Comparison of ENCODE assay signal across 14 cellular contexts in the genomic region with DNA sequence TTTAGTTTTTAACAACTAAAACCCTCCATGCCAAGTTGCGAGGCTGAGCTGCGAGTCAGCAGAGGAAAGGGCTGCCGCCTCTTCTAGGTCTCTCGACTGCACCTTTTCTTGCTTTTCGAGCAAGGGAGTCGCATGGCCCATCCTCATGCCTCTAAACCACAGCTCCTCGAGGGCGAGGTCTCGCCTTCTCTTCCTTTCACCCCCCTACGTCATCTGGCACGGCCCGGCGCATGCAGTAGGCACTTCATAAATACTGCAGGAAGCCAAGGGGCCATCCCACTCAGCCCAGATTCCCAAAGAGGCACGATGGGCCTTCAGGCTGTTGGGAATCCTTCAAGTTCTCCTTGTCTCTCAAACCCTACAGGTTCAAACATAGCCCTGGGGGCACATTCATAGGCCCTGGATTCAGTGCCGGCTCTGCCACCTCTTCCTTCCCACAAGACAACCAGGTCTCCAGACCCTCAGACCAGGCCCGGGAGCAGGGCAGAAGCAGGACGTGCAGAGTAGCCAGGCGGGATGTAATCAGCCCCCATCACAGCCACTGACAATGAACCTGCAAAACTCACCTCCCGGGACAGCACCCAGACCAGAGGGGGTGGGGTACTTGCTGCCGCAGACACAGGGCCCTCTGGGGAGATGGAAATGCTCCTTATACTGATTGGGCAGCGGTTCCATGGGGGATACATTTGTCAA.
"Had no signal": no experiment of that assay in that cellular context is flagged by ENCODE, and none has a peak within 500 bp of the region (broad histone marks: within the 10 kb centered on the region; RNA-seq: fewer than 3 reads in every experiment).

No MANE protein-coding gene starts in this region.

- H3K4me3 Mint-ChIP-seq: activated naive CD8-positive, alpha-beta T cell; activated T-cell treated with anti-CD3 and anti-CD28 coated beads, Interleukin-2, amount 50 U/mL, for 4 hours; memory B cell; natural killer cell treated with Interleukin-12 subunit alpha and Interleukin-12 subunit beta and Interleukin-15 and Interleukin-18, amount 100 ng/mL, for 72 hours; stimulated activated naive CD8-positive, alpha-beta T cell treated with anti-CD3 and anti-CD28 coated beads, Interleukin-15, amount 100 ng/mL, for 72 hours had no signal

- H3K36me3 ChIP-seq: brain microvascular endothelial cell, tibial artery had no signal

- H3K9me3 Mint-ChIP-seq: activated T-cell treated with anti-CD3 and anti-CD28 coated beads, Interleukin-2, amount 50 U/mL, for 4 hours; memory B cell; natural killer cell treated with Interleukin-12 subunit alpha and Interleukin-12 subunit beta and Interleukin-15 and Interleukin-18, amount 100 ng/mL, for 72 hours; stimulated activated naive CD8-positive, alpha-beta T cell treated with anti-CD3 and anti-CD28 coated beads, Interleukin-15, amount 100 ng/mL, for 72 hours had no signal

- H3K27me3 Mint-ChIP-seq: activated naive CD8-positive, alpha-beta T cell; memory B cell; natural killer cell treated with Interleukin-12 subunit alpha and Interleukin-12 subunit beta and Interleukin-15 and Interleukin-18, amount 100 ng/mL, for 72 hours; stimulated activated naive CD8-positive, alpha-beta T cell treated with anti-CD3 and anti-CD28 coated beads, Interleukin-15, amount 100 ng/mL, for 72 hours had no signal

- H3K27ac ChIP-seq: brain microvascular endothelial cell had no signal

- DNase-seq: activated CD4-positive, alpha-beta T cell treated with anti-CD3 and anti-CD28 coated beads, Interleukin-2, amount 50 U/mL, for 4 hours; activated gamma-delta T cell; activated T-cell treated with anti-CD3 and anti-CD28 coated beads, Interleukin-2, amount 50 U/mL, for 4 hours; amygdala; brain microvascular endothelial cell; dermis blood vessel endothelial cell; occipital lobe; stimulated activated CD4-positive, alpha-beta T cell treated with anti-CD3 and anti-CD28 coated beads, Interleukin-15, amount 100 ng/mL, for 24 hours; stimulated activated CD4-positive, alpha-beta T cell treated with anti-CD3 and anti-CD28 coated beads, Interleukin-4, amount 100 ng/mL, for 4 hours; stimulated activated naive CD8-positive, alpha-beta T cell treated with anti-CD3 and anti-CD28 coated beads, Interleukin-15, amount 100 ng/mL, for 72 hours had no signal

- H3K4me3 ChIP-seq: tibial artery had no signal

- H3K9me3 ChIP-seq: tibial artery had no signal

- H3K4me1 Mint-ChIP-seq: stimulated activated naive CD8-positive, alpha-beta T cell treated with anti-CD3 and anti-CD28 coated beads, Interleukin-15, amount 100 ng/mL, for 72 hours had no signal

- H3K36me3 Mint-ChIP-seq: activated naive CD8-positive, alpha-beta T cell; natural killer cell treated with Interleukin-12 subunit alpha and Interleukin-12 subunit beta and Interleukin-15 and Interleukin-18, amount 100 ng/mL, for 72 hours had no signal

- H3K27me3 ChIP-seq: brain microvascular endothelial cell, tibial artery had no signal

- H3K27ac Mint-ChIP-seq: activated naive CD8-positive, alpha-beta T cell; memory B cell; stimulated activated naive CD8-positive, alpha-beta T cell treated with anti-CD3 and anti-CD28 coated beads, Interleukin-15, amount 100 ng/mL, for 72 hours had no signal
